Comparison of ENCODE assay signal across 14 cellular contexts in the genomic region with DNA sequence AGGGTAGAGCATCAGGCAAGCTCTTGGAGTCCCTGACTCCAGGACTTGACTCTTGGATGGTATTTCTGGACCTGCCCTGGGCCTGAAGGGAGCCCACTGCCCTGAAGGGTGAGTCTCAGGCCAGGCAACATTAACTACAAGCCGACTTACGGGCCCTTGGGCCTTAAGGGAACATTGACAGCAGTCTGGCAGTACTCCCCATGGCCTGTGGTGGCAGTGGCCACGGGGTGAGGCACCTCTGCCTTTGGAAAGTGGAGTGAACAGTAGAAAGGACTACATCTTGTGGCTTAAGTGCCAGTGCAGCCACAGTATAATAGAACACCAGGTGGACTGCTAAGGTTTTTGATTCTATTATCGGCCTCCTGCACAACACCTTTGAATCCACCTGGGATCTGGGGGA.
"Had no signal": no experiment of that assay in that cellular context is flagged by ENCODE, and none has a peak within 500 bp of the region (broad histone marks: within the 10 kb centered on the region; RNA-seq: fewer than 3 reads in every experiment).

No MANE protein-coding gene starts in this region.

- H2AFZ ChIP-seq: hepatocyte had no signal

- H3K4me2 ChIP-seq: hepatocyte had no signal

- H3K27me3 Mint-ChIP-seq: naive thymus-derived CD4-positive, alpha-beta T cell; type B pancreatic cell had no signal

- H3K79me2 ChIP-seq: hepatocyte had no signal

- H3K4me3 ChIP-seq: hepatocyte, right atrium auricular region, suprapubic skin, thyroid gland had no signal

- H3K9me3 ChIP-seq: right atrium auricular region, suprapubic skin, thyroid gland had no signal

- H3K27ac ChIP-seq: hepatocyte, right atrium auricular region, suprapubic skin, thyroid gland had no signal

- DNase-seq: cortex of kidney; effector memory CD4-positive, alpha-beta T cell; foreskin melanocyte; head of caudate nucleus; kidney glomerular epithelial cell; naive thymus-derived CD4-positive, alpha-beta T cell; small intestine; stimulated activated CD4-positive, alpha-beta T cell treated with anti-CD3 and anti-CD28 coated beads, Interleukin-12 subunit alpha, Interleukin-12 subunit beta, amount 100 ng/mL, for 4 hours; stimulated activated naive CD4-positive, alpha-beta T cell; thyroid gland had no signal

- H3K4me3 Mint-ChIP-seq: naive thymus-derived CD4-positive, alpha-beta T cell; type B pancreatic cell had no signal

- H3K36me3 ChIP-seq: right atrium auricular region, suprapubic skin, thyroid gland had no signal

- H3K4me1 ChIP-seq: right atrium auricular region, thyroid gland had no signal

- H3K27ac Mint-ChIP-seq: type B pancreatic cell had no signal

- H3K27me3 ChIP-seq: hepatocyte, right atrium auricular region, suprapubic skin, thyroid gland had no signal

- ATAC-seq: naive thymus-derived CD4-positive, alpha-beta T cell had no signal

- H3K9me3 Mint-ChIP-seq: type B pancreatic cell had no signal
